In genomic region chr1:175088523-175088922, GRCh38 we compare ENCODE assay signal across 31 cellular contexts. TPM values are rescaled to one million over a fixed set of nuclear protein-coding genes. Genes with fewer than 3 reads are reported as not detected.
"Had no signal": no experiment of that assay in that cellular context is flagged by ENCODE, and none has a peak within 500 bp of the region (broad histone marks: within the 10 kb centered on the region; RNA-seq: fewer than 3 reads in every experiment).

No MANE protein-coding gene starts in this region.

- H3K27ac Mint-ChIP-seq: activated B cell treated with CpG ODN at 0.5 μM for 24 hours; activated CD4-positive, alpha-beta memory T cell treated with anti-CD3 and anti-CD28 coated beads for 36 hours; activated naive CD4-positive, alpha-beta T cell treated with anti-CD3 and anti-CD28 coated beads, Interleukin-2, amount 10 ng/mL, durations not matched to agents 7 days and 5 days; activated naive CD8-positive, alpha-beta T cell; T-helper 1 cell treated with Interleukin-12 subunit alpha and Interleukin-12 subunit beta and Interleukin-4 antibody, amounts not matched to agents 30 μg/mL and 1 μg/mL, for 36 hours; T-helper 2 cell treated with Interferon-gamma antibody and Interleukin-4, amounts not matched to agents 5 μg/mL and 100 μg/mL, for 36 hours had no signal

- ATAC-seq: Panc1 had no signal

- H3K4me3 ChIP-seq: cardiac muscle cell, MG63 had no signal

- H3K27ac ChIP-seq: cardiac muscle cell had no signal

- H3K4me1 Mint-ChIP-seq: activated B cell treated with CpG ODN at 0.5 μM for 24 hours; activated naive CD4-positive, alpha-beta T cell treated with anti-CD3 and anti-CD28 coated beads, Interleukin-2, amount 10 ng/mL, durations not matched to agents 7 days and 5 days had no signal

- H3K9me3 ChIP-seq: MG63 had no signal

- H3K27me3 ChIP-seq: cardiac muscle cell, MG63 had no signal

- H3K36me3 Mint-ChIP-seq: activated CD4-positive, alpha-beta memory T cell treated with anti-CD3 and anti-CD28 coated beads for 36 hours; activated naive CD4-positive, alpha-beta T cell treated with anti-CD3 and anti-CD28 coated beads, Interleukin-2, amount 10 ng/mL, durations not matched to agents 7 days and 5 days; activated naive CD8-positive, alpha-beta T cell had no signal

- H3K9me3 Mint-ChIP-seq: activated B cell treated with CpG ODN at 0.5 μM for 24 hours; activated CD4-positive, alpha-beta memory T cell treated with anti-CD3 and anti-CD28 coated beads for 36 hours; activated naive CD4-positive, alpha-beta T cell treated with anti-CD3 and anti-CD28 coated beads, Interleukin-2, amount 10 ng/mL, durations not matched to agents 7 days and 5 days; T-helper 1 cell treated with Interleukin-12 subunit alpha and Interleukin-12 subunit beta and Interleukin-4 antibody, amounts not matched to agents 30 μg/mL and 1 μg/mL, for 36 hours; T-helper 2 cell treated with Interferon-gamma antibody and Interleukin-4, amounts not matched to agents 5 μg/mL and 100 μg/mL, for 36 hours had no signal

- DNase-seq: activated B cell treated with CpG ODN at 0.5 μM for 24 hours; activated CD4-positive, alpha-beta memory T cell treated with anti-CD3 and anti-CD28 coated beads for 36 hours; activated CD4-positive, alpha-beta T cell treated with anti-CD3 and anti-CD28 coated beads for 4 hours; activated CD4-positive, alpha-beta T cell treated with anti-CD3 and anti-CD28 coated beads, Interleukin-2, amount 50 U/mL, for 1 hour; activated CD4-positive, CD25-positive, alpha-beta regulatory T cell treated with anti-CD3 and anti-CD28 coated beads, Interleukin-2, amount 50 U/mL, for 72 hours; activated CD8-positive, alpha-beta memory T cell treated with anti-CD3 and anti-CD28 coated beads, Interleukin-2, amount 50 U/mL, for 4 hours; activated effector memory CD4-positive, alpha-beta T cell treated with Interleukin-2 at 50 U/mL for 16 hours; activated naive CD4-positive, alpha-beta T cell treated with anti-CD3 and anti-CD28 coated beads, Interleukin-2, amount 10 ng/mL, durations not matched to agents 7 days and 5 days; activated T-cell treated with anti-CD3 and anti-CD28 coated beads, Interleukin-2, amount 50 U/mL, for 48 hours; amniotic stem cell; aorta; Kasumi-1; KG1; MG63; NCI-H1048; NCI-H1105 treated with DMSO at 0.1 percent for 48 hours; NCI-H1436; NCI-H1694; NCI-H1930; NCI-H2081 treated with DMSO at 0.1 percent for 48 hours; NCI-H226; NCI-H524 treated with DMSO at 0.1 percent for 48 hours; SIG-M5 had no signal

- H3K36me3 ChIP-seq: cardiac muscle cell, MG63 had no signal

- H3K4me3 Mint-ChIP-seq: activated B cell treated with CpG ODN at 0.5 μM for 24 hours; activated CD4-positive, alpha-beta memory T cell treated with anti-CD3 and anti-CD28 coated beads for 36 hours; activated naive CD4-positive, alpha-beta T cell treated with anti-CD3 and anti-CD28 coated beads, Interleukin-2, amount 10 ng/mL, durations not matched to agents 7 days and 5 days; activated naive CD8-positive, alpha-beta T cell; T-helper 1 cell treated with Interleukin-12 subunit alpha and Interleukin-12 subunit beta and Interleukin-4 antibody, amounts not matched to agents 30 μg/mL and 1 μg/mL, for 36 hours; T-helper 2 cell treated with Interferon-gamma antibody and Interleukin-4, amounts not matched to agents 5 μg/mL and 100 μg/mL, for 36 hours had no signal

RNA-seq across cellular contexts. Expression of gene TNN, which starts 20.9 kb away (rescaled TPM):
- total RNA-seq: activated B cell treated with CpG ODN at 0.5 μM for 24 hours, cardiac muscle cell, NCI-H460, RPMI7951, SK-MEL-5 had no signal
- polyA plus RNA-seq: cardiac muscle cell had no signal
